Comparison of ENCODE assay signal across 21 cellular contexts in genomic region chr2:237995036-237995435, GRCh38. TPM values are rescaled to one million over a fixed set of nuclear protein-coding genes. Genes with fewer than 3 reads are reported as not detected.
DNase-seq lines count a peak whose midpoint lies in the region; ATAC-seq and TF ChIP-seq lines count a peak whose summit lies in the region.
"Had no signal": no experiment of that assay in that cellular context is flagged by ENCODE, and none has a peak within 500 bp of the region (broad histone marks: within the 10 kb centered on the region; RNA-seq: fewer than 3 reads in every experiment).

No MANE protein-coding gene starts in this region.

- H3K36me3 Mint-ChIP-seq in CD8-positive, alpha-beta memory T cell, result peaks cover 4 to 39% (median 11%) of the 10 kb centered on the region in 3 donors
- H3K36me3 Mint-ChIP-seq in activated T-helper 17 cell treated with anti-CD3 and anti-CD28 coated beads, Interleukin-2, amount 50 U/mL, for 72 hours (ENCODE audit: low read depth), result peaks cover 85% of the 10 kb centered on the region
- peaks cover 52% of the 10 kb centered on the region for H3K36me3 Mint-ChIP-seq in T-helper 2 cell treated with Interferon-gamma antibody and Interleukin-4, amounts not matched to agents 5 μg/mL and 100 μg/mL, for 36 hours (ENCODE audit: low read depth)

- H3K9me3 ChIP-seq in CD8-positive, alpha-beta memory T cell (ENCODE audit: low read length), result no peaks in the 10 kb centered on the region
- H3K9me3 ChIP-seq in left lung, result no peaks in the 10 kb centered on the region
- H3K9me3 ChIP-seq: body of pancreas, colonic mucosa, ovary, right lobe of liver had no signal

- H3K36me3 ChIP-seq in CD8-positive, alpha-beta memory T cell (ENCODE audit: insufficient read depth, low read length), result no peaks in the 10 kb centered on the region
- H3K36me3 ChIP-seq in left lung, result peaks cover 0 to 59% of the 10 kb centered on the region in 2 donors
- H3K36me3 ChIP-seq: colonic mucosa, ovary had no signal

- no peak overlapping the region for H3K4me3 Mint-ChIP-seq in CD8-positive, alpha-beta memory T cell
- no peak overlapping the region for H3K4me3 Mint-ChIP-seq in activated T-helper 17 cell treated with anti-CD3 and anti-CD28 coated beads, Interleukin-2, amount 50 U/mL, for 72 hours
- H3K4me3 Mint-ChIP-seq in T-helper 2 cell treated with Interferon-gamma antibody and Interleukin-4, amounts not matched to agents 5 μg/mL and 100 μg/mL, for 36 hours, result no peak overlapping the region
- H3K4me3 Mint-ChIP-seq: endodermal cell, type B pancreatic cell, WTC11 had no signal

- no peak for ATAC-seq in activated T-helper 17 cell treated with anti-CD3 and anti-CD28 coated beads, Interleukin-2, amount 50 U/mL, for 72 hours (replicated peaks)
- ATAC-seq in left lung, result no peak
- ATAC-seq: body of pancreas; right lobe of liver; Right ventricle myocardium inferior; stimulated activated naive CD8-positive, alpha-beta T cell treated with anti-CD3 and anti-CD28 coated beads, Interleukin-15, Interleukin-2, amounts not matched to agents 100 U/mL and 50 U/mL, for 24 hours; WTC11 had no signal

- H3K9me3 Mint-ChIP-seq in CD8-positive, alpha-beta memory T cell, result no peaks in the 10 kb centered on the region
- H3K9me3 Mint-ChIP-seq in activated T-helper 17 cell treated with anti-CD3 and anti-CD28 coated beads, Interleukin-2, amount 50 U/mL, for 72 hours, result no peaks in the 10 kb centered on the region
- H3K9me3 Mint-ChIP-seq in T-helper 2 cell treated with Interferon-gamma antibody and Interleukin-4, amounts not matched to agents 5 μg/mL and 100 μg/mL, for 36 hours, result no peaks in the 10 kb centered on the region
- H3K9me3 Mint-ChIP-seq: type B pancreatic cell had no signal

- peaks cover 24 to 29% (median 27%) of the 10 kb centered on the region in 3 donors for H3K4me1 Mint-ChIP-seq in CD8-positive, alpha-beta memory T cell
- peaks cover 31% of the 10 kb centered on the region for H3K4me1 Mint-ChIP-seq in activated T-helper 17 cell treated with anti-CD3 and anti-CD28 coated beads, Interleukin-2, amount 50 U/mL, for 72 hours
- H3K4me1 Mint-ChIP-seq in T-helper 2 cell treated with Interferon-gamma antibody and Interleukin-4, amounts not matched to agents 5 μg/mL and 100 μg/mL, for 36 hours (ENCODE audit: low read depth), result peaks cover 23% of the 10 kb centered on the region
- H3K4me1 Mint-ChIP-seq: WTC11 had no signal

- H3K27ac ChIP-seq in CD8-positive, alpha-beta memory T cell (ENCODE audit: low read depth, low read length), result no peak overlapping the region
- H3K27ac ChIP-seq in left lung, result no peak overlapping the region
- H3K27ac ChIP-seq: body of pancreas, colonic mucosa, ovary, right lobe of liver had no signal

- H3K27me3 ChIP-seq in CD8-positive, alpha-beta memory T cell (ENCODE audit: insufficient read depth, low read length, poor library complexity, severe bottlenecking), result no peaks in the 10 kb centered on the region
- H3K27me3 ChIP-seq in left lung, result no peaks in the 10 kb centered on the region
- H3K27me3 ChIP-seq: body of pancreas, colonic mucosa, ovary, right lobe of liver had no signal

- no peak overlapping the region for H3K4me3 ChIP-seq in CD8-positive, alpha-beta memory T cell (ENCODE audit: low read length)
- no peak overlapping the region for H3K4me3 ChIP-seq in left lung
- H3K4me3 ChIP-seq: body of pancreas, colonic mucosa, ovary, right lobe of liver had no signal

- no peak for TF ChIP-seq CTCF in left lung (IDR thresholded peaks at IDR 0.05)

- POLR2A ChIA-PET in CD8-positive, alpha-beta memory T cell (lab: Charles Lee), result no interaction called here

- H3K4me1 ChIP-seq in CD8-positive, alpha-beta memory T cell (ENCODE audit: insufficient read depth, low read length), result peaks cover 12% of the 10 kb centered on the region
- no peaks in the 10 kb centered on the region for H3K4me1 ChIP-seq in left lung
- H3K4me1 ChIP-seq: colonic mucosa, right lobe of liver had no signal

- intact Hi-C loops in left lung (cut with DNase I), result no loop called here

- no peaks in the 10 kb centered on the region for H3K27me3 Mint-ChIP-seq in CD8-positive, alpha-beta memory T cell
- H3K27me3 Mint-ChIP-seq in activated T-helper 17 cell treated with anti-CD3 and anti-CD28 coated beads, Interleukin-2, amount 50 U/mL, for 72 hours, result no peaks in the 10 kb centered on the region
- no peaks in the 10 kb centered on the region for H3K27me3 Mint-ChIP-seq in T-helper 2 cell treated with Interferon-gamma antibody and Interleukin-4, amounts not matched to agents 5 μg/mL and 100 μg/mL, for 36 hours (ENCODE audit: low read depth)
- H3K27me3 Mint-ChIP-seq: type B pancreatic cell had no signal

- peak overlapping the region in 5 of 8 donors; percentile 2 to 76 (median 52) for H3K27ac Mint-ChIP-seq in CD8-positive, alpha-beta memory T cell
- H3K27ac Mint-ChIP-seq in activated T-helper 17 cell treated with anti-CD3 and anti-CD28 coated beads, Interleukin-2, amount 50 U/mL, for 72 hours, result peak overlapping the region; percentile 98
- H3K27ac Mint-ChIP-seq in T-helper 2 cell treated with Interferon-gamma antibody and Interleukin-4, amounts not matched to agents 5 μg/mL and 100 μg/mL, for 36 hours, result no peak overlapping the region
- H3K27ac Mint-ChIP-seq: endodermal cell, type B pancreatic cell, WTC11 had no signal

- CTCF ChIA-PET in CD8-positive, alpha-beta memory T cell (lab: Charles Lee), result no interaction called here

- no peak for DNase-seq in CD8-positive, alpha-beta memory T cell
- DNase-seq in HUDEP-2 (lab: John Stamatoyannopoulos, UW; ENCODE audit: unreplicated experiment in 76 of 76) (peak in 64 of 76 experiments; percentile 1 to 91 (median 54)), myocyte (ENCODE audit: low read depth) (peak; percentile 71), hepatic stellate cell (ENCODE audit: low spot score) (no peak), left lung (no peak), SHP77 (lab: John Stamatoyannopoulos, UW) (no peak)
- DNase-seq in T-helper 2 cell treated with Interferon-gamma antibody and Interleukin-4, amounts not matched to agents 5 μg/mL and 100 μg/mL, for 36 hours (ENCODE audit: low spot score), result no peak
- DNase-seq: activated naive CD4-positive, alpha-beta T cell treated with Interleukin-2 at 50 U/mL for 16 hours; body of pancreas; colonic mucosa; endodermal cell; Karpas-422; NCI-H1105; NCI-H510A treated with DMSO at 0.1 percent for 48 hours; ovary; right lobe of liver; stimulated activated naive CD8-positive, alpha-beta T cell treated with anti-CD3 and anti-CD28 coated beads, Interleukin-15, Interleukin-2, amounts not matched to agents 100 U/mL and 50 U/mL, for 24 hours had no signal

RNA-seq across cellular contexts. Expression of gene UBE2F, which starts 28.2 kb away (rescaled TPM):
- total RNA-seq in CD8-positive, alpha-beta memory T cell, result 10 to 100 TPM; 65.8 to 68.8 TPM
- 70.7 TPM for polyA plus RNA-seq in CD8-positive, alpha-beta memory T cell
- total RNA-seq in activated T-helper 17 cell treated with anti-CD3 and anti-CD28 coated beads, Interleukin-2, amount 50 U/mL, for 72 hours, result 10 to 100 TPM; 38.9 to 44.7 TPM
- total RNA-seq in myocyte (69.4 and 135 TPM in 2 replicates), left lung (10 to 100 TPM; 48.5 to 58.9 TPM)
- polyA plus RNA-seq in myocyte (2012), result 88.0 TPM

Comparison
In these comparisons a context has a peak if more than half of its experiments do, and no peak if none do; other contexts are left out.
1. DNase-seq: peak in HUDEP-2 (64 of 76) and myocyte (single experiment); none in CD8-positive, alpha-beta memory T cell (0 of 5), hepatic stellate cell (single experiment), T-helper 2 cell treated with Interferon-gamma antibody and Interleukin-4, amounts not matched to agents 5 μg/mL and 100 μg/mL, for 36 hours (single experiment), left lung (0 of 2) and SHP77 (0 of 2).